In genomic region chr1:197733324-197733723, GRCh38 we compare ENCODE assay signal across 17 cellular contexts. TPM values are rescaled to one million over a fixed set of nuclear protein-coding genes. Genes with fewer than 3 reads are reported as not detected.
DNase-seq lines count a peak whose midpoint lies in the region; ATAC-seq, FAIRE-seq and TF ChIP-seq lines count a peak whose summit lies in the region.
"Had no signal": no experiment of that assay in that cellular context is flagged by ENCODE, and none has a peak within 500 bp of the region (broad histone marks: within the 10 kb centered on the region; RNA-seq: fewer than 3 reads in every experiment).

No MANE protein-coding gene starts in this region.

- H3K4me3 Mint-ChIP-seq in type B pancreatic cell = peak overlapping the region; percentile 16
- H3K4me3 Mint-ChIP-seq: CD8-positive, alpha-beta T cell had no signal

- TF ChIP-seq RAD21 in HepG2 (CRISPR knock-in tag; IDR thresholded peaks at IDR 0.05) = no peak

- in situ Hi-C loops in HepG2 (cut with HindIII; ENCODE audit: extremely low pct_ligation_motif_present, low pct_unique_long_range_greater_than_20kb) = no loop called here

- H4K20me1 ChIP-seq in HepG2 (ENCODE audit: insufficient read depth, low read length) = no peaks in the 10 kb centered on the region
- H4K20me1 ChIP-seq: BLaER1 had no signal

- POLR2A ChIA-PET in HepG2 (lab: Yijun Ruan, JAX) = no interaction called here

- ATAC-seq in HepG2 = peak; percentile 89
- ATAC-seq in right lobe of liver = no peak
- ATAC-seq: CD8-positive, alpha-beta T cell had no signal

- peak; percentile 56 for FAIRE-seq in HepG2 (lab: Jason Lieb, UNC)

- H3K27me3 Mint-ChIP-seq in type B pancreatic cell = no peaks in the 10 kb centered on the region

- H2AFZ ChIP-seq in HepG2 (ENCODE audit: low read length) = no peak overlapping the region

- H3K4me1 ChIP-seq in HepG2 (ENCODE audit: insufficient read depth, low read length) = peaks cover 35% of the 10 kb centered on the region
- H3K4me1 ChIP-seq in right lobe of liver = no peaks in the 10 kb centered on the region
- H3K4me1 ChIP-seq: BLaER1 had no signal

- H3K36me3 ChIP-seq in HepG2 (replicated peaks in 1 of 2; ENCODE audit: control insufficient read depth in 1 of 2, insufficient read depth in 2 of 2, low read length in 2 of 2) (no peaks in the 10 kb centered on the region), right lobe of liver (no peaks in the 10 kb centered on the region)
- H3K36me3 ChIP-seq: BLaER1 had no signal

- TF ChIP-seq POLR2A in HepG2 (IDR thresholded peaks at IDR 0.05; ENCODE audit: insufficient read depth in 1 of 2, low read depth in 2 of 2, low read length in 2 of 2) (no peak), right lobe of liver (IDR thresholded peaks at IDR 0.05) (no peak)

- no peaks in the 10 kb centered on the region for H3K79me2 ChIP-seq in HepG2 (ENCODE audit: insufficient read depth, low read length)

- TF ChIP-seq EP300 in HepG2 (IDR thresholded peaks at IDR 0.05; ENCODE audit: low read depth in 2 of 2, low read length in 2 of 2) (no peak), HepG2 (CRISPR knock-in tag; IDR thresholded peaks at IDR 0.05; ENCODE audit: borderline replicate concordance) (no peak)

- no peak for TF ChIP-seq CTCF in HepG2 (CRISPR knock-in tag; IDR thresholded peaks at IDR 0.05)
- no peak for TF ChIP-seq CTCF in right lobe of liver (IDR thresholded peaks at IDR 0.05)
- TF ChIP-seq CTCF in type B pancreatic cell (conservative IDR thresholded peaks at IDR 0.05) = no peak
- no peak for TF ChIP-seq CTCF in coronary artery (IDR thresholded peaks at IDR 0.05)

- H3K27ac Mint-ChIP-seq in type B pancreatic cell = peak overlapping the region; percentile 15
- H3K27ac Mint-ChIP-seq: CD8-positive, alpha-beta T cell had no signal

- CTCF ChIA-PET in HepG2 (lab: Yijun Ruan, JAX; ENCODE audit: low intra/inter-chr PET ratio, low total read pairs) = no interaction called here

- WGBS in HepG2 (ENCODE audit: low lambda C conversion rate) = 17% methylated on average over 5 of the region's 5 CpGs
- 71% methylated on average over 5 of the region's 5 CpGs for WGBS in right lobe of liver (ENCODE audit: insufficient coverage, low coverage, low lambda C conversion rate, missing lambda C conversion rate)

- intact Hi-C loops in HepG2 (cut with micrococcal nuclease; ENCODE audit: unreplicated experiment) (loop anchor here (2.0 kb wide), 1 partner anchor 41 kb away; no protein-coding TSS in a partner anchor), right lobe of liver (cut with DNase I) (no loop called here)

- no peaks in the 10 kb centered on the region for H3K36me3 Mint-ChIP-seq in type B pancreatic cell

- no peaks in the 10 kb centered on the region for H3K9me3 ChIP-seq in HepG2 (ENCODE audit: low read length)
- H3K9me3 ChIP-seq in right lobe of liver = no peaks in the 10 kb centered on the region
- H3K9me3 ChIP-seq: BLaER1 had no signal

- peaks cover 4% of the 10 kb centered on the region for H3K9me3 Mint-ChIP-seq in type B pancreatic cell

- H3K27ac ChIP-seq in HepG2 (ENCODE audit: extremely low read length, insufficient read depth, low read length) (peak overlapping the region; percentile 42), right lobe of liver (no peak overlapping the region), coronary artery (no peak overlapping the region)
- H3K27ac ChIP-seq: BLaER1 had no signal

- peak overlapping the region; percentile 20 for H3K9ac ChIP-seq in HepG2 (ENCODE audit: insufficient read depth, low read depth, low read length)
- H3K9ac ChIP-seq: BLaER1 had no signal

- peak; percentile 78 for DNase-seq in HepG2 (ENCODE audit: low spot score)
- DNase-seq in right lobe of liver = no peak
- DNase-seq in ecto neural progenitor cell (ENCODE audit: low spot score) = peak; percentile 75
- peak; percentile 33 for DNase-seq in midbrain (lab: John Stamatoyannopoulos, UW)
- DNase-seq in type B pancreatic cell (ENCODE audit: extremely low spot score, unreplicated experiment) = no peak
- DNase-seq in coronary artery (ENCODE audit: low spot score) = no peak
- DNase-seq in T1000 (lab: John Stamatoyannopoulos, UW) = no peak
- DNase-seq in SKM-1 (lab: John Stamatoyannopoulos, UW; ENCODE audit: unreplicated experiment) = no peak
- DNase-seq: CD8-positive, alpha-beta T cell; DMS79; KG1; NCI-H1436; NCI-H2029; NCI-H69; RPMI8226 had no signal

- BruUV-seq in HepG2 (replicated peaks; lab: Mats Ljungman, UMichigan) = no TSS peak

- peak overlapping the region in 2 of 3 experiments; percentile 3 to 15; a peak in 2 of 6 replicates for H3K4me3 ChIP-seq in HepG2 (replicated peaks in 1 of 3; ENCODE audit: insufficient read depth in 1 of 3, low read depth in 2 of 3, low read length in 3 of 3)
- no peak overlapping the region for H3K4me3 ChIP-seq in right lobe of liver
- no peak overlapping the region for H3K4me3 ChIP-seq in coronary artery
- H3K4me3 ChIP-seq: BLaER1 had no signal

- H3K27me3 ChIP-seq in HepG2 (ENCODE audit: control insufficient read depth in 1 of 2, insufficient read depth in 2 of 2, low read length in 2 of 2) (no peaks in the 10 kb centered on the region), right lobe of liver (no peaks in the 10 kb centered on the region)
- H3K27me3 ChIP-seq: BLaER1 had no signal

- peaks cover 12% of the 10 kb centered on the region for H3K4me1 Mint-ChIP-seq in type B pancreatic cell (ENCODE audit: unreplicated experiment)

- H3K4me2 ChIP-seq in HepG2 (ENCODE audit: low read depth, low read length) = peak overlapping the region; percentile 59
- H3K4me2 ChIP-seq: BLaER1 had no signal

TF ChIP-seq in HepG2, 621 proteins besides CTCF, POLR2A, EP300 and RAD21 (continues in another document):
- TF ChIP-seq TMF1 (CRISPR knock-in tag; IDR thresholded peaks at IDR 0.05; ENCODE audit: low read depth) = no peak
- TF ChIP-seq ZNF607 (CRISPR knock-in tag; IDR thresholded peaks at IDR 0.05; ENCODE audit: borderline replicate concordance) = no peak
- TF ChIP-seq HMG20A (CRISPR knock-in tag; IDR thresholded peaks at IDR 0.05; ENCODE audit: borderline replicate concordance) = peak; percentile 61
- TF ChIP-seq SOX13 (IDR thresholded peaks at IDR 0.05) = peak; percentile 86
- TF ChIP-seq SOX13 (CRISPR knock-in tag; conservative IDR thresholded peaks at IDR 0.05 in 1 of 2, IDR thresholded peaks at IDR 0.05 in 1 of 2) = peak in 1 of 2 experiments; percentile 97; a peak in 2 of 4 replicates
- TF ChIP-seq, protein P1, sequence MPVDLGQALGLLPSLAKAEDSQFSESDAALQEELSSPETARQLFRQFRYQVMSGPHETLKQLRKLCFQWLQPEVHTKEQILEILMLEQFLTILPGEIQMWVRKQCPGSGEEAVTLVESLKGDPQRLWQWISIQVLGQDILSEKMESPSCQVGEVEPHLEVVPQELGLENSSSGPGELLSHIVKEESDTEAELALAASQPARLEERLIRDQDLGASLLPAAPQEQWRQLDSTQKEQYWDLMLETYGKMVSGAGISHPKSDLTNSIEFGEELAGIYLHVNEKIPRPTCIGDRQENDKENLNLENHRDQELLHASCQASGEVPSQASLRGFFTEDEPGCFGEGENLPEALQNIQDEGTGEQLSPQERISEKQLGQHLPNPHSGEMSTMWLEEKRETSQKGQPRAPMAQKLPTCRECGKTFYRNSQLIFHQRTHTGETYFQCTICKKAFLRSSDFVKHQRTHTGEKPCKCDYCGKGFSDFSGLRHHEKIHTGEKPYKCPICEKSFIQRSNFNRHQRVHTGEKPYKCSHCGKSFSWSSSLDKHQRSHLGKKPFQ (CRISPR knock-in tag; IDR thresholded peaks at IDR 0.05; ENCODE audit: insufficient replicate concordance) = no peak
- TF ChIP-seq FLYWCH1 (CRISPR knock-in tag; IDR thresholded peaks at IDR 0.05) = no peak
- peak; percentile 79; the same call in 1 of the 2 replicates for TF ChIP-seq NCOR1 (IDR thresholded peaks at IDR 0.05; ENCODE audit: borderline replicate concordance, low read length)
- peak; percentile 30; the same call in 1 of the 2 replicates for TF ChIP-seq TCF7 (IDR thresholded peaks at IDR 0.05; ENCODE audit: low read depth)

RNA-seq across cellular contexts. Expression of gene DENND1B, which starts 42.0 kb away (rescaled TPM):
- total RNA-seq in HepG2 (2016; rRNA removed; fragmentation: Illumina TruSeq; extraction: Trizol) = 5.7 and 7.5 TPM in 2 replicates
- 8.2 and 9.3 TPM in 2 replicates for total RNA-seq in HepG2 (2016; cell fraction: cytosol; rRNA removed; fragmentation: Illumina TruSeq; extraction: Trizol; ENCODE audit: low read depth)
- total RNA-seq in HepG2 (2016; cell fraction: insoluble cytoplasmic fraction; rRNA removed; fragmentation: Illumina TruSeq; extraction: Trizol) = 6.2 and 6.5 TPM in 2 replicates
- 4.1 and 4.5 TPM in 2 replicates for total RNA-seq in HepG2 (2016; cell fraction: membrane; rRNA removed; fragmentation: Illumina TruSeq; extraction: Trizol)
- 18.2 and 22.5 TPM in 2 replicates for total RNA-seq in HepG2 (2016; cell fraction: nucleus; rRNA removed; fragmentation: Illumina TruSeq; extraction: Trizol)
- 2.1 and 2.6 TPM in 2 replicates for polyA plus RNA-seq in HepG2 (2011; rRNA removed)
- 0.89 and 1.2 TPM in 2 replicates for polyA plus RNA-seq in HepG2 (2011; cell fraction: cytosol; rRNA removed)
- polyA plus RNA-seq in HepG2 (2011; cell fraction: nucleus; rRNA removed) = 2.4 and 3.0 TPM in 2 replicates
- polyA plus RNA-seq in HepG2 (2012) = 1.9 TPM in 2 replicates
- polyA plus RNA-seq in HepG2 (2016; cell fraction: cytosol; fragmentation: Illumina TruSeq; extraction: Trizol; ENCODE audit: low read depth) = 0.51 and 0.55 TPM in 2 replicates
- 3.2 and 3.4 TPM in 2 replicates for polyA plus RNA-seq in HepG2 (2016; cell fraction: insoluble cytoplasmic fraction; fragmentation: Illumina TruSeq; extraction: Trizol; ENCODE audit: low read depth)
- polyA plus RNA-seq in HepG2 (2016; cell fraction: membrane; fragmentation: Illumina TruSeq; extraction: Trizol; ENCODE audit: low read depth) = 0.77 and 0.92 TPM in 2 replicates
- 3.9 and 4.6 TPM in 2 replicates for polyA plus RNA-seq in HepG2 (2016; cell fraction: nucleus; fragmentation: Illumina TruSeq; extraction: Trizol; ENCODE audit: insufficient read depth, low read depth)
- polyA minus RNA-seq in HepG2 (2011; rRNA and poly(A)+ RNA removed; ENCODE audit: low replicate concordance) = 10.7 and 15.7 TPM in 2 replicates
- polyA minus RNA-seq in HepG2 (2011; cell fraction: cytosol; rRNA and poly(A)+ RNA removed) = 3.7 and 5.0 TPM in 2 replicates
- polyA minus RNA-seq in HepG2 (2011; cell fraction: nucleus; rRNA and poly(A)+ RNA removed) = 39.9 and 40.9 TPM in 2 replicates
- 1 to 10 TPM; 6.4 to 8.9 (median 7.3) TPM for total RNA-seq in right lobe of liver
- 8.7 and 8.8 TPM in 2 replicates for total RNA-seq in type B pancreatic cell (ENCODE audit: low replicate concordance)
- total RNA-seq: G401 had no signal

Comparison
In these comparisons a context has a peak if more than half of its experiments do, and no peak if none do; other contexts are left out.
1. DNase-seq: peak in HepG2 (single experiment), ecto neural progenitor cell (single experiment) and midbrain (single experiment); none in right lobe of liver (0 of 3), type B pancreatic cell (single experiment), coronary artery (single experiment), T1000 (single experiment) and SKM-1 (single experiment).
2. H3K4me3 ChIP-seq: peak in HepG2 (2 of 3); none in right lobe of liver (0 of 3) and coronary artery (single experiment).